ENCODE assay signal across 1 cellular context in genomic region chr4:8728536-8729407, GRCh38.
TF ChIP-seq lines count a peak whose summit lies in the region.

No MANE protein-coding gene starts in this region.

TF ChIP-seq in SK-N-SH, 30 proteins besides CTCF, POLR2A, EP300 and RAD21 (continued from another document):
- TF ChIP-seq, protein P1, sequence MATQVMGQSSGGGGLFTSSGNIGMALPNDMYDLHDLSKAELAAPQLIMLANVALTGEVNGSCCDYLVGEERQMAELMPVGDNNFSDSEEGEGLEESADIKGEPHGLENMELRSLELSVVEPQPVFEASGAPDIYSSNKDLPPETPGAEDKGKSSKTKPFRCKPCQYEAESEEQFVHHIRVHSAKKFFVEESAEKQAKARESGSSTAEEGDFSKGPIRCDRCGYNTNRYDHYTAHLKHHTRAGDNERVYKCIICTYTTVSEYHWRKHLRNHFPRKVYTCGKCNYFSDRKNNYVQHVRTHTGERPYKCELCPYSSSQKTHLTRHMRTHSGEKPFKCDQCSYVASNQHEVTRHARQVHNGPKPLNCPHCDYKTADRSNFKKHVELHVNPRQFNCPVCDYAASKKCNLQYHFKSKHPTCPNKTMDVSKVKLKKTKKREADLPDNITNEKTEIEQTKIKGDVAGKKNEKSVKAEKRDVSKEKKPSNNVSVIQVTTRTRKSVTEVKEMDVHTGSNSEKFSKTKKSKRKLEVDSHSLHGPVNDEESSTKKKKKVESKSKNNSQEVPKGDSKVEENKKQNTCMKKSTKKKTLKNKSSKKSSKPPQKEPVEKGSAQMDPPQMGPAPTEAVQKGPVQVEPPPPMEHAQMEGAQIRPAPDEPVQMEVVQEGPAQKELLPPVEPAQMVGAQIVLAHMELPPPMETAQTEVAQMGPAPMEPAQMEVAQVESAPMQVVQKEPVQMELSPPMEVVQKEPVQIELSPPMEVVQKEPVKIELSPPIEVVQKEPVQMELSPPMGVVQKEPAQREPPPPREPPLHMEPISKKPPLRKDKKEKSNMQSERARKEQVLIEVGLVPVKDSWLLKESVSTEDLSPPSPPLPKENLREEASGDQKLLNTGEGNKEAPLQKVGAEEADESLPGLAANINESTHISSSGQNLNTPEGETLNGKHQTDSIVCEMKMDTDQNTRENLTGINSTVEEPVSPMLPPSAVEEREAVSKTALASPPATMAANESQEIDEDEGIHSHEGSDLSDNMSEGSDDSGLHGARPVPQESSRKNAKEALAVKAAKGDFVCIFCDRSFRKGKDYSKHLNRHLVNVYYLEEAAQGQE (IDR thresholded peaks at IDR 0.05; ENCODE audit: low read depth, low read length): no peak
- no peak for TF ChIP-seq GATA2 (CRISPR knock-in tag; IDR thresholded peaks at IDR 0.05)
- TF ChIP-seq GABPA (IDR thresholded peaks at IDR 0.05; ENCODE audit: low read depth): no peak
- TF ChIP-seq MEF2A (IDR thresholded peaks at IDR 0.05; ENCODE audit: borderline replicate concordance, low read depth): no peak
- TF ChIP-seq, protein P2, sequence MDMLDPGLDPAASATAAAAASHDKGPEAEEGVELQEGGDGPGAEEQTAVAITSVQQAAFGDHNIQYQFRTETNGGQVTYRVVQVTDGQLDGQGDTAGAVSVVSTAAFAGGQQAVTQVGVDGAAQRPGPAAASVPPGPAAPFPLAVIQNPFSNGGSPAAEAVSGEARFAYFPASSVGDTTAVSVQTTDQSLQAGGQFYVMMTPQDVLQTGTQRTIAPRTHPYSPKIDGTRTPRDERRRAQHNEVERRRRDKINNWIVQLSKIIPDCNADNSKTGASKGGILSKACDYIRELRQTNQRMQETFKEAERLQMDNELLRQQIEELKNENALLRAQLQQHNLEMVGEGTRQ (IDR thresholded peaks at IDR 0.05; ENCODE audit: borderline replicate concordance, low read depth, low read length): no peak
- no peak for TF ChIP-seq SIN3A (IDR thresholded peaks at IDR 0.05; ENCODE audit: borderline replicate concordance, low read depth, low read length)
- TF ChIP-seq, protein P3, sequence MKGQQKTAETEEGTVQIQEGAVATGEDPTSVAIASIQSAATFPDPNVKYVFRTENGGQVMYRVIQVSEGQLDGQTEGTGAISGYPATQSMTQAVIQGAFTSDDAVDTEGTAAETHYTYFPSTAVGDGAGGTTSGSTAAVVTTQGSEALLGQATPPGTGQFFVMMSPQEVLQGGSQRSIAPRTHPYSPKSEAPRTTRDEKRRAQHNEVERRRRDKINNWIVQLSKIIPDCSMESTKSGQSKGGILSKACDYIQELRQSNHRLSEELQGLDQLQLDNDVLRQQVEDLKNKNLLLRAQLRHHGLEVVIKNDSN (IDR thresholded peaks at IDR 0.05; ENCODE audit: borderline replicate concordance, low read depth): no peak
- TF ChIP-seq CHD2 (IDR thresholded peaks at IDR 0.05; ENCODE audit: low read length, partially characterized antibody): no peak
- no peak for TF ChIP-seq RFX5 (IDR thresholded peaks at IDR 0.05; ENCODE audit: low read length)
